16 cellular contexts compared by ENCODE assay signal in genomic region chr12:23540572-23540971, GRCh38.
DNase-seq lines count a peak whose midpoint lies in the region; ATAC-seq, FAIRE-seq and TF ChIP-seq lines count a peak whose summit lies in the region.
"Had no signal": no experiment of that assay in that cellular context is flagged by ENCODE, and none has a peak within 500 bp of the region (broad histone marks: within the 10 kb centered on the region; RNA-seq: fewer than 3 reads in every experiment).

No MANE protein-coding gene starts in this region.

- in situ Hi-C loops in HepG2 (cut with HindIII; ENCODE audit: extremely low pct_ligation_motif_present, low pct_unique_long_range_greater_than_20kb), result no loop called here

- intact Hi-C loops in HepG2 (cut with micrococcal nuclease; ENCODE audit: unreplicated experiment) (no loop called here), right lobe of liver (cut with DNase I) (no loop called here)
- intact Hi-C loops in activated CD8-positive, alpha-beta T cell treated with anti-CD3 and anti-CD28 coated beads for 36 hours (cut with micrococcal nuclease), result no loop called here

- no peak overlapping the region for H3K27ac Mint-ChIP-seq in astrocyte (ENCODE audit: unreplicated experiment)
- peak overlapping the region; percentile 25 for H3K27ac Mint-ChIP-seq in glutamatergic neuron (ENCODE audit: unreplicated experiment)
- no peak overlapping the region for H3K27ac Mint-ChIP-seq in neural progenitor cell
- H3K27ac Mint-ChIP-seq in activated CD8-positive, alpha-beta T cell treated with anti-CD3 and anti-CD28 coated beads for 36 hours, result no peak overlapping the region
- H3K27ac Mint-ChIP-seq: CD4-positive, CD25-positive, alpha-beta regulatory T cell had no signal

- H3K9me3 Mint-ChIP-seq in astrocyte (ENCODE audit: unreplicated experiment) (no peaks in the 10 kb centered on the region), glutamatergic neuron (ENCODE audit: unreplicated experiment) (no peaks in the 10 kb centered on the region), neural progenitor cell (no peaks in the 10 kb centered on the region)
- H3K9me3 Mint-ChIP-seq in activated CD8-positive, alpha-beta T cell treated with anti-CD3 and anti-CD28 coated beads for 36 hours, result peaks cover 4% of the 10 kb centered on the region

- no peak for DNase-seq in HepG2 (ENCODE audit: low spot score)
- DNase-seq in right lobe of liver, result no peak
- DNase-seq in astrocyte (ENCODE audit: low read depth), result no peak
- DNase-seq in glutamatergic neuron, result no peak
- no peak for DNase-seq in neural progenitor cell (ENCODE audit: low spot score)
- DNase-seq in cortex of kidney (lab: John Stamatoyannopoulos, UW), result no peak
- DNase-seq in tibial nerve (ENCODE audit: low spot score in 2 of 2), result no peak
- no peak for DNase-seq in activated CD8-positive, alpha-beta T cell treated with anti-CD3 and anti-CD28 coated beads for 36 hours
- DNase-seq: 8988T; ACHN; CD4-positive, CD25-positive, alpha-beta regulatory T cell; DMS53; GF-D8; GM23248; H7 had no signal

- H3K9ac ChIP-seq in HepG2 (ENCODE audit: insufficient read depth, low read depth, low read length), result no peak overlapping the region
- no peak overlapping the region for H3K9ac ChIP-seq in astrocyte (ENCODE audit: low read length)
- H3K9ac ChIP-seq in neural progenitor cell, result no peak overlapping the region
- H3K9ac ChIP-seq: BLaER1 treated with 17β-estradiol and CSF1 and Interleukin-3, amounts not matched to agents 10 nM and 100 nM; GM23248 had no signal

- no peak overlapping the region for H3K4me3 Mint-ChIP-seq in astrocyte (ENCODE audit: unreplicated experiment)
- no peak overlapping the region for H3K4me3 Mint-ChIP-seq in glutamatergic neuron (ENCODE audit: unreplicated experiment)
- no peak overlapping the region for H3K4me3 Mint-ChIP-seq in neural progenitor cell
- H3K4me3 Mint-ChIP-seq in activated CD8-positive, alpha-beta T cell treated with anti-CD3 and anti-CD28 coated beads for 36 hours, result no peak overlapping the region
- H3K4me3 Mint-ChIP-seq: CD4-positive, CD25-positive, alpha-beta regulatory T cell had no signal

- H2AFZ ChIP-seq in HepG2 (ENCODE audit: low read length) (no peak overlapping the region), astrocyte (ENCODE audit: low read depth, low read length) (peak overlapping the region; percentile 31), neural progenitor cell (replicated peaks) (no peak overlapping the region)
- H2AFZ ChIP-seq: GM23248 had no signal

- H4K20me1 ChIP-seq in HepG2 (ENCODE audit: insufficient read depth, low read length) (no peaks in the 10 kb centered on the region), astrocyte (ENCODE audit: insufficient read depth, low read length) (no peaks in the 10 kb centered on the region), neural progenitor cell (ENCODE audit: low read depth) (no peaks in the 10 kb centered on the region)
- H4K20me1 ChIP-seq: BLaER1 treated with 17β-estradiol and CSF1 and Interleukin-3, amounts not matched to agents 10 nM and 100 nM had no signal

- 84% methylated on average over 7 of the region's 7 CpGs for WGBS in HepG2 (ENCODE audit: low lambda C conversion rate)
- 83% methylated on average over 7 of the region's 7 CpGs for WGBS in right lobe of liver (ENCODE audit: insufficient coverage, low coverage, low lambda C conversion rate, missing lambda C conversion rate)
- WGBS in tibial nerve, 2 donors, result 47% methylated on average over 7 of the region's 7 CpGs

- H3K4me2 ChIP-seq in HepG2 (ENCODE audit: low read depth, low read length) (no peak overlapping the region), astrocyte (ENCODE audit: low read length) (no peak overlapping the region), neural progenitor cell (no peak overlapping the region)
- H3K4me2 ChIP-seq: BLaER1 treated with 17β-estradiol and CSF1 and Interleukin-3, amounts not matched to agents 10 nM and 100 nM had no signal

- H3K79me2 ChIP-seq in HepG2 (ENCODE audit: insufficient read depth, low read length) (no peaks in the 10 kb centered on the region), astrocyte (ENCODE audit: insufficient read depth, low read length) (no peaks in the 10 kb centered on the region), neural progenitor cell (ENCODE audit: low read depth) (no peaks in the 10 kb centered on the region)

- FAIRE-seq in HepG2 (lab: Jason Lieb, UNC), result no peak
- no peak for FAIRE-seq in astrocyte (lab: Jason Lieb, UNC)

- H3K9me3 ChIP-seq in HepG2 (ENCODE audit: low read length) (no peaks in the 10 kb centered on the region), right lobe of liver (no peaks in the 10 kb centered on the region), astrocyte (ENCODE audit: insufficient read depth, low read depth, low read length) (no peaks in the 10 kb centered on the region), neural progenitor cell (ENCODE audit: low read depth) (no peaks in the 10 kb centered on the region), tibial nerve (no peaks in the 10 kb centered on the region)
- H3K9me3 ChIP-seq: BLaER1 treated with 17β-estradiol and CSF1 and Interleukin-3, amounts not matched to agents 10 nM and 100 nM had no signal

- TF ChIP-seq CTCF in HepG2 (CRISPR knock-in tag; IDR thresholded peaks at IDR 0.05), result no peak
- TF ChIP-seq CTCF in right lobe of liver (IDR thresholded peaks at IDR 0.05), result no peak
- no peak for TF ChIP-seq CTCF in astrocyte (IDR thresholded peaks at IDR 0.05; ENCODE audit: insufficient read depth, low read depth, low read length)
- no peak for TF ChIP-seq CTCF in glutamatergic neuron (IDR thresholded peaks at IDR 0.05; ENCODE audit: partially characterized antibody, unreplicated experiment)
- TF ChIP-seq CTCF in neural progenitor cell (IDR thresholded peaks at IDR 0.05), result no peak
- no peak for TF ChIP-seq CTCF in tibial nerve (IDR thresholded peaks at IDR 0.05)
- TF ChIP-seq CTCF in activated CD8-positive, alpha-beta T cell treated with anti-CD3 and anti-CD28 coated beads for 36 hours (IDR thresholded peaks at IDR 0.05), result no peak

- H3K4me1 Mint-ChIP-seq in astrocyte (ENCODE audit: low read depth, unreplicated experiment), result no peaks in the 10 kb centered on the region
- H3K4me1 Mint-ChIP-seq in glutamatergic neuron (ENCODE audit: low read depth, unreplicated experiment), result peaks cover 12% of the 10 kb centered on the region
- H3K4me1 Mint-ChIP-seq in neural progenitor cell, result no peaks in the 10 kb centered on the region
- H3K4me1 Mint-ChIP-seq in activated CD8-positive, alpha-beta T cell treated with anti-CD3 and anti-CD28 coated beads for 36 hours (ENCODE audit: low read depth), result no peaks in the 10 kb centered on the region
- H3K4me1 Mint-ChIP-seq: CD4-positive, CD25-positive, alpha-beta regulatory T cell had no signal

- peaks cover 3% of the 10 kb centered on the region for H3K36me3 Mint-ChIP-seq in astrocyte (ENCODE audit: low read depth, unreplicated experiment)
- H3K36me3 Mint-ChIP-seq in glutamatergic neuron (ENCODE audit: unreplicated experiment), result no peaks in the 10 kb centered on the region
- peaks cover 38% of the 10 kb centered on the region for H3K36me3 Mint-ChIP-seq in neural progenitor cell
- H3K36me3 Mint-ChIP-seq in activated CD8-positive, alpha-beta T cell treated with anti-CD3 and anti-CD28 coated beads for 36 hours (ENCODE audit: low read depth), result no peaks in the 10 kb centered on the region
- H3K36me3 Mint-ChIP-seq: CD4-positive, CD25-positive, alpha-beta regulatory T cell had no signal

- H3K4me1 ChIP-seq in HepG2 (ENCODE audit: insufficient read depth, low read length), result no peaks in the 10 kb centered on the region
- no peaks in the 10 kb centered on the region for H3K4me1 ChIP-seq in right lobe of liver
- H3K4me1 ChIP-seq in astrocyte (ENCODE audit: insufficient read depth, low read length), result no peaks in the 10 kb centered on the region
- no peaks in the 10 kb centered on the region for H3K4me1 ChIP-seq in neural progenitor cell
- H3K4me1 ChIP-seq in tibial nerve, result peaks cover 0 to 9% (median 0%) of the 10 kb centered on the region in 4 donors

- ATAC-seq in HepG2 (no peak), right lobe of liver (no peak)
- no peak for ATAC-seq in activated CD8-positive, alpha-beta T cell treated with anti-CD3 and anti-CD28 coated beads for 36 hours

- no peaks in the 10 kb centered on the region for H3K27me3 Mint-ChIP-seq in astrocyte (ENCODE audit: low read depth, unreplicated experiment)
- no peaks in the 10 kb centered on the region for H3K27me3 Mint-ChIP-seq in glutamatergic neuron (ENCODE audit: unreplicated experiment)
- H3K27me3 Mint-ChIP-seq in neural progenitor cell (ENCODE audit: insufficient read depth, low read depth), result peaks cover 3% of the 10 kb centered on the region
- H3K27me3 Mint-ChIP-seq in activated CD8-positive, alpha-beta T cell treated with anti-CD3 and anti-CD28 coated beads for 36 hours, result no peaks in the 10 kb centered on the region
- H3K27me3 Mint-ChIP-seq: CD4-positive, CD25-positive, alpha-beta regulatory T cell had no signal

- TF ChIP-seq POLR2A in HepG2 (IDR thresholded peaks at IDR 0.05; ENCODE audit: insufficient read depth in 1 of 2, low read depth in 2 of 2, low read length in 2 of 2) (no peak), right lobe of liver (IDR thresholded peaks at IDR 0.05) (no peak), tibial nerve (IDR thresholded peaks at IDR 0.05) (no peak)

- no peak overlapping the region for H3K27ac ChIP-seq in HepG2 (ENCODE audit: extremely low read length, insufficient read depth, low read length)
- no peak overlapping the region for H3K27ac ChIP-seq in right lobe of liver
- H3K27ac ChIP-seq in astrocyte (ENCODE audit: low read depth, low read length), result no peak overlapping the region
- peak overlapping the region; percentile 9 for H3K27ac ChIP-seq in neural progenitor cell
- H3K27ac ChIP-seq in tibial nerve, result no peak overlapping the region
- H3K27ac ChIP-seq: BLaER1 treated with 17β-estradiol and CSF1 and Interleukin-3, amounts not matched to agents 10 nM and 100 nM; GM23248 had no signal

- POLR2A ChIA-PET in HepG2 (lab: Yijun Ruan, JAX), result no interaction called here
- POLR2A ChIA-PET in activated CD8-positive, alpha-beta T cell treated with anti-CD3 and anti-CD28 coated beads for 36 hours (lab: Charles Lee), result no interaction called here

- no TSS peak for BruUV-seq in HepG2 (replicated peaks; lab: Mats Ljungman, UMichigan)

- H3K4me3 ChIP-seq in HepG2 (replicated peaks in 1 of 3; ENCODE audit: insufficient read depth in 1 of 3, low read depth in 2 of 3, low read length in 3 of 3), result no peak overlapping the region
- no peak overlapping the region for H3K4me3 ChIP-seq in right lobe of liver
- H3K4me3 ChIP-seq in astrocyte (ENCODE audit: insufficient read depth, low read depth, low read length), result no peak overlapping the region
- H3K4me3 ChIP-seq in neural progenitor cell, result no peak overlapping the region
- no peak overlapping the region for H3K4me3 ChIP-seq in tibial nerve
- H3K4me3 ChIP-seq: BLaER1 treated with 17β-estradiol and CSF1 and Interleukin-3, amounts not matched to agents 10 nM and 100 nM; GM23248 had no signal

- H3K27me3 ChIP-seq in HepG2 (ENCODE audit: control insufficient read depth in 1 of 2, insufficient read depth in 2 of 2, low read length in 2 of 2), result no peaks in the 10 kb centered on the region; a peak in 1 of 5 replicates
- no peaks in the 10 kb centered on the region for H3K27me3 ChIP-seq in right lobe of liver
- H3K27me3 ChIP-seq in astrocyte (ENCODE audit: insufficient read depth, low read length), result no peaks in the 10 kb centered on the region
- H3K27me3 ChIP-seq in neural progenitor cell, result no peaks in the 10 kb centered on the region
- H3K27me3 ChIP-seq in tibial nerve, result no peaks in the 10 kb centered on the region
- H3K27me3 ChIP-seq: BLaER1 treated with 17β-estradiol and CSF1 and Interleukin-3, amounts not matched to agents 10 nM and 100 nM had no signal

- no peak for TF ChIP-seq RAD21 in HepG2 (CRISPR knock-in tag; IDR thresholded peaks at IDR 0.05)

- no peaks in the 10 kb centered on the region for H3F3A ChIP-seq in neural progenitor cell (ENCODE audit: low read depth)

- H3K36me3 ChIP-seq in HepG2 (replicated peaks in 1 of 2; ENCODE audit: control insufficient read depth in 1 of 2, insufficient read depth in 2 of 2, low read length in 2 of 2) (peaks cover 13 to 48% of the 10 kb centered on the region in 2 experiments), right lobe of liver (peaks cover 0 to 11% (median 0%) of the 10 kb centered on the region in 4 donors), astrocyte (ENCODE audit: insufficient read depth, low read length) (no peaks in the 10 kb centered on the region), neural progenitor cell (peaks cover 28% of the 10 kb centered on the region), tibial nerve (peaks cover 0 to 50% (median 0%) of the 10 kb centered on the region in 3 donors)
- H3K36me3 ChIP-seq: BLaER1 treated with 17β-estradiol and CSF1 and Interleukin-3, amounts not matched to agents 10 nM and 100 nM had no signal

- CTCF ChIA-PET in HepG2 (lab: Yijun Ruan, JAX; ENCODE audit: low intra/inter-chr PET ratio, low total read pairs), result no interaction called here
- CTCF ChIA-PET in activated CD8-positive, alpha-beta T cell treated with anti-CD3 and anti-CD28 coated beads for 36 hours (lab: Charles Lee), result no interaction called here

- TF ChIP-seq EP300 in HepG2 (IDR thresholded peaks at IDR 0.05; ENCODE audit: low read depth in 2 of 2, low read length in 2 of 2), result no peak
- no peak for TF ChIP-seq EP300 in HepG2 (CRISPR knock-in tag; IDR thresholded peaks at IDR 0.05; ENCODE audit: borderline replicate concordance)
- no peak for TF ChIP-seq EP300 in tibial nerve (IDR thresholded peaks at IDR 0.05)
